ENCODE assay signal across 8 cellular contexts in the genomic region with DNA sequence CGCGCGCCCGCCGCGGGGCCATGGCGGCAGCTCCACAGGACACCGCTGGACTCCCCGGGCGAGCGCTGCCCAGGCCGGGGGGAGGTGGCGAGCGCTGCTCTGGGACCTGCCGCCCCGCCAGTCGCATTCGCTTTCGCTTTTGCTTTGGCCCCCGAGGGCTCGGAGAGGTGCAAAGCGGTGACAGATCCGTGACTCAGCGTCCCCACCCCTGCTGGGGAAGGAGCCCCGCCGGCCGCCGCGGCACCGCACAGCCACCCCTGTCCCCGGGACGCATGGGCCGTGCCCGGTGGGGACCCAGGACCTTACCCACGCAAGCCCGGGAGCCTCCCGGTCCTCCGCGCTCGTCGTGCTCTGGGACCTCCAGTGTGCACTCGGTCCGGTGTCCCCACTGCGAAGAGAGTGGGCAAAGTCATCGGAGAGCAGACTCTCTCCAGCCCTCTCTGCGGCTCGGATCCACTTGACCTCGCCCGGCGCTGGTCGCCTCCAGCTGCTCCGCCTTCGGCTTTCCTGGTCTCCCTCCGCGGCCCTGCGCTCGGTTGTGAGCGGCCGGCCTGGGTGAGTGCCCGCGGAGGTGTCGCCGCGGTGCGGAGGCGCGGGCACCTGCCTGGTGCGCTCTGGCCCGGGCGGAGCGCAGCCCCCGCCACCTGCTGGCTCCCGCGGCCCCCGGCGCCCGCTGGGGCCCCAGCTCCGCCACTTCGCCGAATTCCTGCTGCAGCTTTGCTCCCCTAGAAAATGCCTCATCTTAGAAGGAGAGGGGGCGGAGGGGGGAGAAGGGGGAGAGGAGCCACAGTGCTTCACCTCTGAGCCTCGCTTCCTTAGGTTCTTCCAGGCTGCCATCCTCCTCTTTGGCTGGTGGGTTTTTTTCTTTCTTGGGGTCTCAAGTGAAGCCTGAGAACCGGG. TPM values are rescaled to one million over a fixed set of nuclear protein-coding genes. Genes with fewer than 3 reads are reported as not detected.
A peak's percentile ranks its signal among the peaks of the same experiment; 100 is the strongest.
DNase-seq lines count a peak whose midpoint lies in the region; ATAC-seq and TF ChIP-seq lines count a peak whose summit lies in the region.

Gene IL15RA (minus strand): TSS at position 73 of the 900 bp plus-strand sequence. CDS start 51 bp downstream, at position 22.

- peak within 1 kb of the TSS; percentile 58; the same call in 1 of the 2 replicates for H3K27ac ChIP-seq in DND-41 (ENCODE audit: low read length)
- H3K27ac ChIP-seq in gastrocnemius medialis, result peak within 1 kb of the TSS; percentile 91 to 97 (median 93)

- in situ Hi-C loops in gastrocnemius medialis (cut with MboI; ENCODE audit: low sequenced_read_pairs in 4 of 4), result no loop called here

- peak; percentile 57 to 58 for TF ChIP-seq POLR2A in gastrocnemius medialis (IDR thresholded peaks at IDR 0.05)

- DNase-seq in DND-41, result peak; percentile 87
- peak in 73 of 76 experiments; percentile 13 to 86 (median 69) for DNase-seq in HUDEP-2 (lab: John Stamatoyannopoulos, UW; ENCODE audit: unreplicated experiment in 76 of 76)
- DNase-seq in T-helper 2 cell, result peak; percentile 56 to 92 (median 75)
- peak; percentile 21 for DNase-seq in amniotic stem cell (lab: John Stamatoyannopoulos, UW)
- DNase-seq in hepatic stellate cell (ENCODE audit: low spot score), result peak; percentile 83
- peak; percentile 48 to 76 for DNase-seq in gastrocnemius medialis
- DNase-seq in NCI-H187 (lab: John Stamatoyannopoulos, UW), result no peak

- peak; percentile 88 for ATAC-seq in DND-41 (ENCODE audit: insufficient read depth, low read depth)
- peak; percentile 47 for ATAC-seq in GM21367 (IDR thresholded peaks at IDR 0.05; ENCODE audit: unreplicated experiment)
- peak; percentile 75 to 77 for ATAC-seq in gastrocnemius medialis

- H3K4me3 ChIP-seq in DND-41 (ENCODE audit: low read depth in 1 of 2, low read length in 2 of 2) (peak within 1 kb of the TSS; percentile 80 to 100), gastrocnemius medialis (peak within 1 kb of the TSS; percentile 84 to 96 (median 87))

- peak within 1 kb of the TSS; percentile 73 for H3K9ac ChIP-seq in DND-41 (ENCODE audit: low read depth, low read length)

- intact Hi-C loops in gastrocnemius medialis (cut with DNase I; ENCODE audit: low total_unique reads), result loop anchor here (1.0 to 5.0 kb wide), 3 partner anchors 33 to 165 kb away; partner anchors contain the start of genes ANKRD16 and GDI2

- no peaks in the 10 kb centered on the region for H3K9me3 ChIP-seq in DND-41 (ENCODE audit: insufficient read depth, low read length, severe bottlenecking)
- H3K9me3 ChIP-seq in gastrocnemius medialis, result no peaks in the 10 kb centered on the region

- H3K4me1 ChIP-seq in DND-41 (ENCODE audit: insufficient read depth, low read length) (peaks cover 23% of the 10 kb centered on the region), gastrocnemius medialis (peaks cover 7 to 18% of the 10 kb centered on the region in 2 donors)

- H3K79me2 ChIP-seq in DND-41 (ENCODE audit: insufficient read depth, low read length), result no peaks in the 10 kb centered on the region

- H3K36me3 ChIP-seq in DND-41 (ENCODE audit: insufficient read depth, low read length) (no peaks in the 10 kb centered on the region; the same call in 1 of the 2 replicates), gastrocnemius medialis (no peaks in the 10 kb centered on the region)

- H3K27me3 ChIP-seq in DND-41 (ENCODE audit: insufficient read depth, low read length, poor library complexity), result peaks cover 38% of the 10 kb centered on the region
- no peaks in the 10 kb centered on the region for H3K27me3 ChIP-seq in gastrocnemius medialis

- TF ChIP-seq CTCF in DND-41 (IDR thresholded peaks at IDR 0.05; ENCODE audit: borderline replicate concordance, extremely low read depth, low read length, poor library complexity, severe bottlenecking) (no peak), gastrocnemius medialis (IDR thresholded peaks at IDR 0.05 in 4 of 5, conservative IDR thresholded peaks at IDR 0.05 in 1 of 5) (peak in 4 of 5 experiments; percentile 12 to 54 (median 31))

- H2AFZ ChIP-seq in DND-41 (ENCODE audit: low read depth, low read length), result peak within 1 kb of the TSS; percentile 88

- peak within 1 kb of the TSS; percentile 100 for H3K4me2 ChIP-seq in DND-41 (ENCODE audit: insufficient read depth, low read length)

- no peaks in the 10 kb centered on the region for H4K20me1 ChIP-seq in DND-41 (ENCODE audit: insufficient read depth, low read length)

RNA-seq across cellular contexts. Expression of gene IL15RA, which starts in this region (rescaled TPM):
- total RNA-seq in gastrocnemius medialis, result 10 to 100 TPM; 13.1 to 17.6 (median 15.6) TPM

Comparison
In these comparisons a context has a peak if more than half of its experiments do, and no peak if none do; other contexts are left out.
1. DNase-seq: peak in DND-41 (single experiment), HUDEP-2 (73 of 76), T-helper 2 cell (5 of 5), amniotic stem cell (single experiment), hepatic stellate cell (single experiment) and gastrocnemius medialis (2 of 2); none in NCI-H187 (0 of 2).
2. Peak in every context shown above with its lines, with median percentiles within 50 percentile points of each other: ATAC-seq.